14 cellular contexts compared by ENCODE assay signal in genomic region chr2:150586858-150587257, GRCh38.
DNase-seq lines count a peak whose midpoint lies in the region; ATAC-seq and TF ChIP-seq lines count a peak whose summit lies in the region.
"Had no signal": no experiment of that assay in that cellular context is flagged by ENCODE, and none has a peak within 500 bp of the region (broad histone marks: within the 10 kb centered on the region; RNA-seq: fewer than 3 reads in every experiment).

No MANE protein-coding gene starts in this region.

- TF ChIP-seq CTCF in PC-9 (conservative IDR thresholded peaks at IDR 0.05) = no peak
- no peak for TF ChIP-seq CTCF in liver (IDR thresholded peaks at IDR 0.05; ENCODE audit: low read depth, low read length, missing input control)
- no peak for TF ChIP-seq CTCF in ovary (IDR thresholded peaks at IDR 0.05)
- TF ChIP-seq CTCF in neural progenitor cell (IDR thresholded peaks at IDR 0.05) = no peak

- H3K79me2 ChIP-seq in PC-9 (ENCODE audit: low read depth) = no peaks in the 10 kb centered on the region
- H3K79me2 ChIP-seq in neural progenitor cell (ENCODE audit: low read depth) = no peaks in the 10 kb centered on the region

- H3K4me2 ChIP-seq in PC-9 (no peak overlapping the region), neural progenitor cell (no peak overlapping the region)

- ATAC-seq in GM21786 (IDR thresholded peaks at IDR 0.05; ENCODE audit: unreplicated experiment) = no peak

- TF ChIP-seq EP300 in ovary (IDR thresholded peaks at IDR 0.05) = no peak

- DNase-seq in Daoy (ENCODE audit: low read depth) (peak; percentile 12), PC-9 (peak; percentile 12 to 89), dedifferentiated amniotic fluid mesenchymal stem cell (ENCODE audit: extremely low spot score) (peak; percentile 61), NCI-H187 treated with DMSO at 0.1 percent for 48 hours (lab: John Stamatoyannopoulos, UW) (no peak), ovary (no peak), neural progenitor cell (ENCODE audit: low spot score) (no peak)
- DNase-seq: CD4-positive, alpha-beta memory T cell; glutamatergic neuron; NCI-H1092 treated with DMSO at 0.1 percent for 48 hours; thyroid gland had no signal

- H2AFZ ChIP-seq in PC-9 = no peak overlapping the region; the same call in 1 of the 2 replicates
- no peak overlapping the region for H2AFZ ChIP-seq in neural progenitor cell (replicated peaks)

- TF ChIP-seq RAD21 in liver (IDR thresholded peaks at IDR 0.05) = peak; percentile 38 to 51

- H3K36me3 ChIP-seq in PC-9 (ENCODE audit: low read depth) (no peaks in the 10 kb centered on the region), liver (ENCODE audit: control insufficient read depth in 4 of 4, insufficient read depth in 3 of 4, low read depth in 1 of 4, low read length in 3 of 4) (no peaks in the 10 kb centered on the region), ovary (no peaks in the 10 kb centered on the region), neural progenitor cell (no peaks in the 10 kb centered on the region)
- H3K36me3 ChIP-seq: thyroid gland had no signal

- H3K9me3 Mint-ChIP-seq in neural progenitor cell = peaks cover 5% of the 10 kb centered on the region

- H3K4me3 Mint-ChIP-seq in neural progenitor cell = no peak overlapping the region
- H3K4me3 Mint-ChIP-seq: CD4-positive, alpha-beta memory T cell had no signal

- POLR2A ChIA-PET in PC-9 (lab: Charles Lee; ENCODE audit: unreplicated experiment) = no interaction called here

- H4K20me1 ChIP-seq in PC-9 (ENCODE audit: insufficient read depth) = no peaks in the 10 kb centered on the region
- H4K20me1 ChIP-seq in neural progenitor cell (ENCODE audit: low read depth) = no peaks in the 10 kb centered on the region

- H3K9me2 ChIP-seq in PC-9 (ENCODE audit: insufficient read depth) = no peaks in the 10 kb centered on the region

- H3F3A ChIP-seq in PC-9 (ENCODE audit: insufficient read depth, low read depth) (peaks cover 14% of the 10 kb centered on the region), neural progenitor cell (ENCODE audit: low read depth) (no peaks in the 10 kb centered on the region)

- no peaks in the 10 kb centered on the region for H3K27me3 ChIP-seq in PC-9 (ENCODE audit: insufficient read depth, low read depth)
- no peaks in the 10 kb centered on the region for H3K27me3 ChIP-seq in liver (ENCODE audit: control insufficient read depth in 4 of 4, insufficient read depth in 4 of 4, low read length in 3 of 4)
- no peaks in the 10 kb centered on the region for H3K27me3 ChIP-seq in ovary
- no peaks in the 10 kb centered on the region for H3K27me3 ChIP-seq in neural progenitor cell
- H3K27me3 ChIP-seq: thyroid gland had no signal

- peaks cover 11% of the 10 kb centered on the region for H3K4me1 Mint-ChIP-seq in neural progenitor cell
- H3K4me1 Mint-ChIP-seq: CD4-positive, alpha-beta memory T cell had no signal

- intact Hi-C loops in PC-9 (cut with micrococcal nuclease; ENCODE audit: unreplicated experiment) = loop anchor here (2.0 kb wide), 1 partner anchor 60 kb away; no protein-coding TSS in a partner anchor
- intact Hi-C loops in ovary (cut with DNase I) = no loop called here

- H3K27ac ChIP-seq in PC-9 (peak overlapping the region; percentile 46; the same call in 1 of the 2 replicates), liver (ENCODE audit: low read depth in 1 of 2, low read length in 2 of 2) (no peak overlapping the region), ovary (no peak overlapping the region), neural progenitor cell (no peak overlapping the region)
- H3K27ac ChIP-seq: thyroid gland had no signal

- WGBS in liver = 20% methylated on average over 3 of the region's 3 CpGs
- 58 to 67% (median 61%) methylated on average over 3 of the region's 3 CpGs for whole genome bisulfite sequencing in ovary, 3 donors

- H3K4me1 ChIP-seq in PC-9 (replicated peaks; ENCODE audit: insufficient read depth) (peaks cover 19% of the 10 kb centered on the region), liver (ENCODE audit: control insufficient read depth in 4 of 4, insufficient read depth in 4 of 4, low read length in 3 of 4) (peaks cover 3 to 9% (median 6%) of the 10 kb centered on the region in 4 donors), ovary (ENCODE audit: insufficient read depth) (no peaks in the 10 kb centered on the region), neural progenitor cell (peaks cover 7% of the 10 kb centered on the region)

- H3K9ac ChIP-seq in liver (ENCODE audit: low read depth in 1 of 2, low read length in 2 of 2) (no peak overlapping the region), neural progenitor cell (no peak overlapping the region)

- no peak overlapping the region for H3K27ac Mint-ChIP-seq in neural progenitor cell
- H3K27ac Mint-ChIP-seq: CD4-positive, alpha-beta memory T cell; progenitor cell of endocrine pancreas had no signal

- no TSS peak for BruUV-seq in PC-9 (replicated peaks; lab: Mats Ljungman, UMichigan)

- H3K4me3 ChIP-seq in PC-9 = no peak overlapping the region
- no peak overlapping the region for H3K4me3 ChIP-seq in liver (ENCODE audit: low read depth in 1 of 3, low read length in 3 of 3)
- H3K4me3 ChIP-seq in ovary = no peak overlapping the region
- no peak overlapping the region for H3K4me3 ChIP-seq in neural progenitor cell
- H3K4me3 ChIP-seq: thyroid gland had no signal

- H3K27me3 Mint-ChIP-seq in neural progenitor cell (ENCODE audit: insufficient read depth, low read depth) = peaks cover 2% of the 10 kb centered on the region
- H3K27me3 Mint-ChIP-seq: brain; CD4-positive, alpha-beta memory T cell; progenitor cell of endocrine pancreas had no signal

- H3K9me3 ChIP-seq in PC-9 (ENCODE audit: insufficient read depth, low read depth) (peaks cover 8% of the 10 kb centered on the region; the same call in 1 of the 2 replicates), liver (ENCODE audit: control insufficient read depth in 4 of 4, low read length in 3 of 4) (no peaks in the 10 kb centered on the region), ovary (no peaks in the 10 kb centered on the region), neural progenitor cell (ENCODE audit: low read depth) (no peaks in the 10 kb centered on the region)
- H3K9me3 ChIP-seq: thyroid gland had no signal

- CTCF ChIA-PET in PC-9 (lab: Charles Lee) = no interaction called here

- TF ChIP-seq POLR2A in ovary (IDR thresholded peaks at IDR 0.05) = no peak

- H3K36me3 Mint-ChIP-seq in neural progenitor cell = no peaks in the 10 kb centered on the region
- H3K36me3 Mint-ChIP-seq: brain; CD4-positive, alpha-beta memory T cell had no signal

TF ChIP-seq in liver, 16 proteins besides CTCF, POLR2A, EP300 and RAD21 (continues in another document):
- TF ChIP-seq HNF4G (IDR thresholded peaks at IDR 0.05) (no peak), YY1 (IDR thresholded peaks at IDR 0.05) (peak; percentile 27), ZBTB33 (IDR thresholded peaks at IDR 0.05) (peak; percentile 66), REST (IDR thresholded peaks at IDR 0.05) (no peak), GABPA (IDR thresholded peaks at IDR 0.05 in 1 of 2, conservative IDR thresholded peaks at IDR 0.05 in 1 of 2) (peak in 1 of 2 donors; percentile 56), SP1 (IDR thresholded peaks at IDR 0.05) (peak; percentile 58), NR2F2 (IDR thresholded peaks at IDR 0.05) (no peak), RXRA (IDR thresholded peaks at IDR 0.05) (peak; percentile 77 to 96), FOXA2 (IDR thresholded peaks at IDR 0.05) (peak; percentile 78), ATF3 (IDR thresholded peaks at IDR 0.05) (peak; percentile 53), TAF1 (conservative IDR thresholded peaks at IDR 0.05) (no peak), EGR1 (IDR thresholded peaks at IDR 0.05; ENCODE audit: low read depth in 2 of 2) (peak in 1 of 2 donors; percentile 82), FOXA1 (IDR thresholded peaks at IDR 0.05) (peak; percentile 59)

Comparison
In these comparisons a context has a peak if more than half of its experiments do, and no peak if none do; other contexts are left out.
1. DNase-seq: peak in Daoy (single experiment), PC-9 (2 of 2) and dedifferentiated amniotic fluid mesenchymal stem cell (single experiment); none in NCI-H187 treated with DMSO at 0.1 percent for 48 hours (single experiment), ovary (0 of 5) and neural progenitor cell (single experiment).